27 cellular contexts compared by ENCODE assay signal in the genomic region with DNA sequence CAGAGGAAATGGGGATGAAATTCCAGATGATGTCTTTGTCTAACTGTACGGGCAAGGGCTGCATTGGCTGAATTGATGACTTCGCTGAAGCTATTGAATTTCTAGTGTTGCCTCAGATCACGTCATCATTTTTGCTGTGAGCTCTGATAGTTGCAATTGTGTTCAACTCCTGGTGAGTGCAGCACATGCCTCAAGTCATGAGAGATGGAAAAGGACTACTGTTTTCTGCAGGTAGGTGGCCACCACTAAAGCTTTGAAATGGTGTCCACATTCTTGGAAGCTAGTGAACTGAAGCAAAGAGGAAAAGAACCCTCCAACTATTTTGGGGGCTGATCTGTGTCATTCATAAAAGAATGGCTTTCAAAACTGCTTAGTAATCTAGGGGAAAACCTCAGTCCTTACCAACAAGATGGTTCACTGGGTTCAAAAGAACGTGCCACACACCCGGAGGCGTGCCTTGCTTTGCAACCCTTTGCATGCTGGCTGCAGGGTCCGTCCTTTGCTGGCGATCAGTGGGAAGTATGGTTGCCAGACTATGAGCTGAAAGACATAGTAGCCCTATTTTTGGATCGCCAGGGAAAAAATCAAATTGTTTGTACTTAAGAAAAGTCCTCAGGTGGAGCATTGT.
"Had no signal": no experiment of that assay in that cellular context is flagged by ENCODE, and none has a peak within 500 bp of the region (broad histone marks: within the 10 kb centered on the region; RNA-seq: fewer than 3 reads in every experiment).

No MANE protein-coding gene starts in this region.

- H3K9me3 ChIP-seq: Peyer's patch had no signal

- ATAC-seq: activated T-helper 17 cell treated with anti-CD3 and anti-CD28 coated beads, Interleukin-2, amount 50 U/mL, for 72 hours; T-helper 17 cell had no signal

- H3K36me3 ChIP-seq: brain microvascular endothelial cell, cardiac muscle cell, MG63, Peyer's patch had no signal

- H3K9me3 Mint-ChIP-seq: activated CD4-positive, alpha-beta memory T cell treated with anti-CD3 and anti-CD28 coated beads, Interleukin-2, amount 10 ng/mL, durations not matched to agents 7 days and 5 days; activated CD4-positive, alpha-beta T cell treated with anti-CD3 and anti-CD28 coated beads, Interleukin-2, amount 10 ng/mL, durations not matched to agents 7 days and 5 days; activated naive CD4-positive, alpha-beta T cell treated with anti-CD3 and anti-CD28 coated beads for 36 hours; activated T-helper 17 cell treated with anti-CD3 and anti-CD28 coated beads, Interleukin-2, amount 50 U/mL, for 72 hours had no signal

- H3K27ac ChIP-seq: brain microvascular endothelial cell, cardiac muscle cell, Peyer's patch had no signal

- H3K36me3 Mint-ChIP-seq: activated naive CD8-positive, alpha-beta T cell had no signal

- FAIRE-seq: TTC549 had no signal

- H3K27ac Mint-ChIP-seq: activated B cell treated with CpG ODN at 0.5 μM for 24 hours; activated CD4-positive, alpha-beta memory T cell treated with anti-CD3 and anti-CD28 coated beads, Interleukin-2, amount 10 ng/mL, durations not matched to agents 7 days and 5 days; activated CD4-positive, alpha-beta T cell treated with anti-CD3 and anti-CD28 coated beads, Interleukin-2, amount 10 ng/mL, durations not matched to agents 7 days and 5 days; activated naive CD4-positive, alpha-beta T cell treated with anti-CD3 and anti-CD28 coated beads for 36 hours; activated naive CD8-positive, alpha-beta T cell; activated T-helper 17 cell treated with anti-CD3 and anti-CD28 coated beads, Interleukin-2, amount 50 U/mL, for 72 hours; T-helper 17 cell had no signal

- H3K4me1 Mint-ChIP-seq: activated B cell treated with CpG ODN at 0.5 μM for 24 hours; activated CD4-positive, alpha-beta memory T cell treated with anti-CD3 and anti-CD28 coated beads, Interleukin-2, amount 10 ng/mL, durations not matched to agents 7 days and 5 days; activated CD4-positive, alpha-beta T cell treated with anti-CD3 and anti-CD28 coated beads, Interleukin-2, amount 10 ng/mL, durations not matched to agents 7 days and 5 days; activated T-helper 17 cell treated with anti-CD3 and anti-CD28 coated beads, Interleukin-2, amount 50 U/mL, for 72 hours; T-helper 17 cell had no signal

- DNase-seq: activated B cell treated with CpG ODN at 0.5 μM for 24 hours; activated CD4-positive, alpha-beta memory T cell treated with anti-CD3 and anti-CD28 coated beads, Interleukin-2, amount 10 ng/mL, durations not matched to agents 7 days and 5 days; activated CD4-positive, alpha-beta T cell treated with anti-CD3 and anti-CD28 coated beads for 1 hour; activated CD4-positive, alpha-beta T cell treated with anti-CD3 and anti-CD28 coated beads, Interleukin-2, amount 10 ng/mL, durations not matched to agents 7 days and 5 days; activated gamma-delta T cell; activated naive CD4-positive, alpha-beta T cell treated with anti-CD3 and anti-CD28 coated beads for 36 hours; activated T-cell treated with anti-CD3 and anti-CD28 coated beads for 4 hours; activated T-cell treated with anti-CD3 and anti-CD28 coated beads, Interleukin-2, amount 50 U/mL, for 48 hours; amygdala; brain microvascular endothelial cell; cerebellar nuclear complex; MG63; MV-4-11; NCI-H1092 treated with DMSO at 0.1 percent for 48 hours; NCI-H1417 treated with DMSO at 0.1 percent for 48 hours; NCI-H1694; NCI-H2029; NCI-H446; NCI-H524; Peyer's patch; SHP77; T-helper 17 cell; T-helper 9 cell had no signal

- H3K4me3 ChIP-seq: cardiac muscle cell, MG63, Peyer's patch had no signal

- H3K4me1 ChIP-seq: Peyer's patch had no signal

- H3K27me3 ChIP-seq: brain microvascular endothelial cell, cardiac muscle cell, MG63, Peyer's patch had no signal

- H3K4me3 Mint-ChIP-seq: activated B cell treated with CpG ODN at 0.5 μM for 24 hours; activated CD4-positive, alpha-beta memory T cell treated with anti-CD3 and anti-CD28 coated beads, Interleukin-2, amount 10 ng/mL, durations not matched to agents 7 days and 5 days; activated CD4-positive, alpha-beta T cell treated with anti-CD3 and anti-CD28 coated beads, Interleukin-2, amount 10 ng/mL, durations not matched to agents 7 days and 5 days; activated naive CD4-positive, alpha-beta T cell treated with anti-CD3 and anti-CD28 coated beads for 36 hours; activated naive CD8-positive, alpha-beta T cell; activated T-helper 17 cell treated with anti-CD3 and anti-CD28 coated beads, Interleukin-2, amount 50 U/mL, for 72 hours; T-helper 17 cell had no signal
